In genomic region chr14:21090194-21090939, GRCh38 we compare ENCODE assay signal across 10 cellular contexts. TPM values are rescaled to one million over a fixed set of nuclear protein-coding genes. Genes with fewer than 3 reads are reported as not detected.
DNase-seq lines count a peak whose midpoint lies in the region; ATAC-seq and TF ChIP-seq lines count a peak whose summit lies in the region.
"Had no signal": no experiment of that assay in that cellular context is flagged by ENCODE, and none has a peak within 500 bp of the region (broad histone marks: within the 10 kb centered on the region; RNA-seq: fewer than 3 reads in every experiment).

No MANE protein-coding gene starts in this region.

- intact Hi-C loops in Right ventricle myocardium superior (cut with DNase I) = no loop called here
- intact Hi-C loops in left cardiac atrium (cut with DNase I) = loop anchor here (5.0 kb wide), 1 partner anchor 73 kb away; no protein-coding TSS in a partner anchor
- intact Hi-C loops in activated CD8-positive, alpha-beta T cell treated with anti-CD3 and anti-CD28 coated beads for 36 hours (cut with micrococcal nuclease) = no loop called here
- intact Hi-C loops in aorta (cut with DNase I) = loop anchor here (5.0 kb wide), 2 partner anchors 63 to 73 kb away; partner anchors contain the start of gene NDRG2 (in 1 of the 2)

- peaks cover 26% of the 10 kb centered on the region for H3K79me2 ChIP-seq in hepatocyte

- CTCF ChIA-PET in activated CD8-positive, alpha-beta T cell treated with anti-CD3 and anti-CD28 coated beads for 36 hours (lab: Charles Lee) = interaction anchor here (0.6 to 5.8 kb wide), 10 partner anchors 11 to 95 kb away, joined by 3 to 105 read pairs (median 4); partner anchors contain the start of gene TMEM253

- no peak overlapping the region for H3K27ac Mint-ChIP-seq in activated CD8-positive, alpha-beta T cell treated with anti-CD3 and anti-CD28 coated beads for 36 hours
- no peak overlapping the region for H3K27ac Mint-ChIP-seq in activated T-helper 17 cell treated with anti-CD3 and anti-CD28 coated beads, Interleukin-2, amount 50 U/mL, for 72 hours

- H3K27me3 ChIP-seq in hepatocyte (no peaks in the 10 kb centered on the region), aorta (ENCODE audit: control insufficient read depth in 1 of 2, insufficient read depth in 2 of 2, low read length in 1 of 2) (no peaks in the 10 kb centered on the region)

- no peak overlapping the region for H3K4me3 Mint-ChIP-seq in activated CD8-positive, alpha-beta T cell treated with anti-CD3 and anti-CD28 coated beads for 36 hours
- H3K4me3 Mint-ChIP-seq in activated T-helper 17 cell treated with anti-CD3 and anti-CD28 coated beads, Interleukin-2, amount 50 U/mL, for 72 hours = no peak overlapping the region

- peak; percentile 3 for ATAC-seq in Right ventricle myocardium superior (ENCODE audit: poor library complexity)
- no peak for ATAC-seq in left cardiac atrium
- no peak for ATAC-seq in activated CD8-positive, alpha-beta T cell treated with anti-CD3 and anti-CD28 coated beads for 36 hours
- ATAC-seq in aorta (ENCODE audit: low FRiP score) = no peak
- no peak for ATAC-seq in activated T-helper 17 cell treated with anti-CD3 and anti-CD28 coated beads, Interleukin-2, amount 50 U/mL, for 72 hours (replicated peaks)
- ATAC-seq in GM18861 (IDR thresholded peaks at IDR 0.05; ENCODE audit: unreplicated experiment) = no peak

- peaks cover 16% of the 10 kb centered on the region for H3K4me1 ChIP-seq in hepatocyte (ENCODE audit: insufficient read depth)
- no peaks in the 10 kb centered on the region for H3K4me1 ChIP-seq in aorta (ENCODE audit: control insufficient read depth in 1 of 2, insufficient read depth in 2 of 2, low read length in 2 of 2)

- peaks cover 11% of the 10 kb centered on the region for H4K20me1 ChIP-seq in hepatocyte (ENCODE audit: insufficient read depth, poor library complexity, severe bottlenecking)

- no peak overlapping the region for H3K4me3 ChIP-seq in hepatocyte
- no peak overlapping the region for H3K4me3 ChIP-seq in aorta (ENCODE audit: low read length in 2 of 2)
- H3K4me3 ChIP-seq: skin epidermis had no signal

- POLR2A ChIA-PET in activated CD8-positive, alpha-beta T cell treated with anti-CD3 and anti-CD28 coated beads for 36 hours (lab: Charles Lee) = interaction anchor here (1.1 to 4.0 kb wide), 3 partner anchors 9 to 76 kb away, joined by 3 to 30 read pairs (median 4); partner anchors contain the start of gene TMEM253

- H3K36me3 ChIP-seq in hepatocyte (replicated peaks; ENCODE audit: insufficient read depth, low read depth) (no peaks in the 10 kb centered on the region), aorta (ENCODE audit: control insufficient read depth in 1 of 2, insufficient read depth in 2 of 2, low read length in 1 of 2) (peaks cover 0 to 9% of the 10 kb centered on the region in 2 donors)

- 98% methylated on average over 29 of the region's 45 CpGs for WGBS in hepatocyte (ENCODE audit: low lambda C conversion rate, missing lambda C conversion rate)
- 79 to 85% methylated on average over 26 to 45 of the region's 45 CpGs for WGBS in aorta, 2 donors

- H3K27me3 Mint-ChIP-seq in activated CD8-positive, alpha-beta T cell treated with anti-CD3 and anti-CD28 coated beads for 36 hours = no peaks in the 10 kb centered on the region
- H3K27me3 Mint-ChIP-seq in activated T-helper 17 cell treated with anti-CD3 and anti-CD28 coated beads, Interleukin-2, amount 50 U/mL, for 72 hours = no peaks in the 10 kb centered on the region

- H2AFZ ChIP-seq in hepatocyte = no peak overlapping the region

- H3K9me3 Mint-ChIP-seq in activated CD8-positive, alpha-beta T cell treated with anti-CD3 and anti-CD28 coated beads for 36 hours = no peaks in the 10 kb centered on the region
- H3K9me3 Mint-ChIP-seq in activated T-helper 17 cell treated with anti-CD3 and anti-CD28 coated beads, Interleukin-2, amount 50 U/mL, for 72 hours = no peaks in the 10 kb centered on the region

- H3K27ac ChIP-seq in hepatocyte (no peak overlapping the region), aorta (ENCODE audit: low read depth in 1 of 2, low read length in 2 of 2) (no peak overlapping the region)
- H3K27ac ChIP-seq: skin epidermis had no signal

- peak; percentile 72 for TF ChIP-seq CTCF in activated CD8-positive, alpha-beta T cell treated with anti-CD3 and anti-CD28 coated beads for 36 hours (IDR thresholded peaks at IDR 0.05)
- TF ChIP-seq CTCF in hepatocyte (IDR thresholded peaks at IDR 0.05; ENCODE audit: poor library complexity) = peak; percentile 47

- no peaks in the 10 kb centered on the region for H3K9me2 ChIP-seq in hepatocyte (replicated peaks; ENCODE audit: insufficient read depth)

- H3K4me2 ChIP-seq in hepatocyte = no peak overlapping the region

- peaks cover 21% of the 10 kb centered on the region for H3K4me1 Mint-ChIP-seq in activated CD8-positive, alpha-beta T cell treated with anti-CD3 and anti-CD28 coated beads for 36 hours (ENCODE audit: low read depth)
- H3K4me1 Mint-ChIP-seq in activated T-helper 17 cell treated with anti-CD3 and anti-CD28 coated beads, Interleukin-2, amount 50 U/mL, for 72 hours = peaks cover 22% of the 10 kb centered on the region

- H3K9me3 ChIP-seq in hepatocyte (ENCODE audit: low read depth) = no peaks in the 10 kb centered on the region
- no peaks in the 10 kb centered on the region for H3K9me3 ChIP-seq in aorta (ENCODE audit: control insufficient read depth, low read length)

- DNase-seq in Right ventricle myocardium superior (peak; percentile 70), left cardiac atrium (no peak), hepatocyte (ENCODE audit: low spot score) (no peak), aorta (peak; percentile 54 to 84), hippocampal formation (lab: John Stamatoyannopoulos, UW) (no peak)
- peak; percentile 57 for DNase-seq in activated CD8-positive, alpha-beta T cell treated with anti-CD3 and anti-CD28 coated beads for 36 hours
- DNase-seq: GF-D8 had no signal

- H3K36me3 Mint-ChIP-seq in activated CD8-positive, alpha-beta T cell treated with anti-CD3 and anti-CD28 coated beads for 36 hours (ENCODE audit: low read depth) = peaks cover 2% of the 10 kb centered on the region
- peaks cover 9% of the 10 kb centered on the region for H3K36me3 Mint-ChIP-seq in activated T-helper 17 cell treated with anti-CD3 and anti-CD28 coated beads, Interleukin-2, amount 50 U/mL, for 72 hours (ENCODE audit: low read depth)

RNA-seq across cellular contexts. Expression of gene ZNF219, which starts 8.1 kb away (rescaled TPM):
- total RNA-seq in Right ventricle myocardium superior = 50.0 TPM
- total RNA-seq in left cardiac atrium = 10 to 100 TPM; 38.3 to 44.4 TPM
- 1 to 10 TPM; 7.2 to 8.2 TPM for total RNA-seq in activated CD8-positive, alpha-beta T cell treated with anti-CD3 and anti-CD28 coated beads for 36 hours
- total RNA-seq in hepatocyte = 29.5 and 52.8 TPM in 2 replicates
- polyA plus RNA-seq in hepatocyte = 24.4 and 25.1 TPM in 2 replicates
- total RNA-seq in aorta = 10 to 100 TPM; 33.0 to 41.3 TPM
- 10 to 100 TPM; 24.5 to 39.4 TPM for polyA plus RNA-seq in aorta
- total RNA-seq in activated T-helper 17 cell treated with anti-CD3 and anti-CD28 coated beads, Interleukin-2, amount 50 U/mL, for 72 hours = 10 to 100 TPM in 1 of 2 donors, 1 to 10 TPM in 1; 9.6 to 18.3 TPM

RNA-seq across cellular contexts. Expression of gene TMEM253, which starts 10.5 kb away (rescaled TPM):
- total RNA-seq in Right ventricle myocardium superior (0.43 TPM), left cardiac atrium (under 1 TPM; 0.26 to 0.82 TPM), hepatocyte (1.9 and 4.9 TPM in 2 replicates), aorta (not detected)
- not detected for total RNA-seq in activated CD8-positive, alpha-beta T cell treated with anti-CD3 and anti-CD28 coated beads for 36 hours
- polyA plus RNA-seq in hepatocyte (5.4 and 7.8 TPM in 2 replicates), aorta (1 to 10 TPM in 1 of 2 donors, under 1 TPM in 1; 0.64 to 6.4 TPM)
- not detected for total RNA-seq in activated T-helper 17 cell treated with anti-CD3 and anti-CD28 coated beads, Interleukin-2, amount 50 U/mL, for 72 hours

RNA-seq across cellular contexts. Expression of gene ARHGEF40, which starts 20.3 kb away (rescaled TPM):
- total RNA-seq in Right ventricle myocardium superior = 21.2 TPM
- total RNA-seq in left cardiac atrium = 10 to 100 TPM; 24.9 to 25.5 TPM
- total RNA-seq in activated CD8-positive, alpha-beta T cell treated with anti-CD3 and anti-CD28 coated beads for 36 hours = under 1 TPM; 0.18 to 0.23 TPM
- 36.0 and 53.7 TPM in 2 replicates for total RNA-seq in hepatocyte
- 36.7 and 38.1 TPM in 2 replicates for polyA plus RNA-seq in hepatocyte
- total RNA-seq in aorta = 10 to 100 TPM; 40.5 to 68.3 TPM
- polyA plus RNA-seq in aorta = 10 to 100 TPM in 1 of 2 donors, 1 to 10 TPM in 1; 5.4 to 24.3 TPM
- under 1 TPM in 1 of 2 donors, not detected in 1; 0.26 TPM for total RNA-seq in activated T-helper 17 cell treated with anti-CD3 and anti-CD28 coated beads, Interleukin-2, amount 50 U/mL, for 72 hours

RNA-seq across cellular contexts. Expression of gene RNASE8, which starts 32.7 kb away (rescaled TPM):
- total RNA-seq in Right ventricle myocardium superior (not detected), left cardiac atrium (not detected), hepatocyte (not detected in 2 replicates), aorta (not detected)
- total RNA-seq in activated CD8-positive, alpha-beta T cell treated with anti-CD3 and anti-CD28 coated beads for 36 hours = not detected
- polyA plus RNA-seq in hepatocyte (not detected in 2 replicates), aorta (under 1 TPM in 1 of 2 donors, not detected in 1; 1.00 TPM)
- not detected for total RNA-seq in activated T-helper 17 cell treated with anti-CD3 and anti-CD28 coated beads, Interleukin-2, amount 50 U/mL, for 72 hours

RNA-seq across cellular contexts. Expression of gene RNASE7, which starts 48.2 kb away (rescaled TPM):
- total RNA-seq in Right ventricle myocardium superior (not detected), left cardiac atrium (not detected), hepatocyte (not detected in 2 replicates), aorta (not detected)
- total RNA-seq in activated CD8-positive, alpha-beta T cell treated with anti-CD3 and anti-CD28 coated beads for 36 hours = not detected
- polyA plus RNA-seq in hepatocyte (not detected in 2 replicates), aorta (not detected)
- not detected for total RNA-seq in activated T-helper 17 cell treated with anti-CD3 and anti-CD28 coated beads, Interleukin-2, amount 50 U/mL, for 72 hours

Comparison
In these comparisons a context has a peak if more than half of its experiments do, and no peak if none do; other contexts are left out.
1. DNase-seq: peak in Right ventricle myocardium superior (single experiment), activated CD8-positive, alpha-beta T cell treated with anti-CD3 and anti-CD28 coated beads for 36 hours (single experiment) and aorta (2 of 2); none in left cardiac atrium (single experiment), hepatocyte (single experiment) and hippocampal formation (0 of 2).
2. intact Hi-C loops: an anchor here in left cardiac atrium (5.0 kb wide) and aorta (5.0 kb wide); none called in Right ventricle myocardium superior and activated CD8-positive, alpha-beta T cell treated with anti-CD3 and anti-CD28 coated beads for 36 hours.
3. RNA of gene ARHGEF40, which starts 20.3 kb away (total RNA-seq): 40.5 to 68.3 TPM in aorta, 36.0 to 53.7 TPM in hepatocyte, 24.9 to 25.5 TPM in left cardiac atrium and 21.2 TPM in Right ventricle myocardium superior (single experiment); 0.26 TPM in activated T-helper 17 cell treated with anti-CD3 and anti-CD28 coated beads, Interleukin-2, amount 50 U/mL, for 72 hours and 0.18 to 0.23 TPM in activated CD8-positive, alpha-beta T cell treated with anti-CD3 and anti-CD28 coated beads for 36 hours; every median in the first group is over 10 times any median in the second.